14 cellular contexts compared by ENCODE assay signal in genomic region chr5:60961685-60962084, GRCh38. TPM values are rescaled to one million over a fixed set of nuclear protein-coding genes. Genes with fewer than 3 reads are reported as not detected.
DNase-seq lines count a peak whose midpoint lies in the region; ATAC-seq, FAIRE-seq and TF ChIP-seq lines count a peak whose summit lies in the region.
"Had no signal": no experiment of that assay in that cellular context is flagged by ENCODE, and none has a peak within 500 bp of the region (broad histone marks: within the 10 kb centered on the region; RNA-seq: fewer than 3 reads in every experiment).

No MANE protein-coding gene starts in this region.

- no peaks in the 10 kb centered on the region for H4K20me1 ChIP-seq in HepG2 (ENCODE audit: insufficient read depth, low read length)

- no peak overlapping the region for H3K4me3 Mint-ChIP-seq in activated T-helper 2 cell treated with anti-CD3 and anti-CD28 coated beads, Interferon-gamma antibody, Interleukin-2, Interleukin-4, amounts not matched to agents 10 μg/mL and 5 μg/mL and 100 μg/mL, durations not matched to agents 14 hours and 24 hours and 36 hours (ENCODE audit: low read depth)

- no TSS peak for BruUV-seq in HepG2 (replicated peaks; lab: Mats Ljungman, UMichigan)

- POLR2A ChIA-PET in HepG2 (lab: Yijun Ruan, JAX) = interaction anchor here (1.7 kb wide), 1 partner anchor 16 kb away, joined by 6 read pairs; the partner anchor contains the start of genes ERCC8 and NDUFAF2

- H3K9me3 ChIP-seq in HepG2 (ENCODE audit: low read length) = peaks cover 14% of the 10 kb centered on the region
- H3K9me3 ChIP-seq in right lobe of liver = peaks cover 0 to 4% (median 0%) of the 10 kb centered on the region in 4 donors

- in situ Hi-C loops in HepG2 (cut with HindIII; ENCODE audit: extremely low pct_ligation_motif_present, low pct_unique_long_range_greater_than_20kb) = loop anchor here (25.0 kb wide), 1 partner anchor 976 kb away; no protein-coding TSS in a partner anchor

- TF ChIP-seq EP300 in HepG2 (IDR thresholded peaks at IDR 0.05; ENCODE audit: low read depth in 2 of 2, low read length in 2 of 2) (no peak), HepG2 (CRISPR knock-in tag; IDR thresholded peaks at IDR 0.05; ENCODE audit: borderline replicate concordance) (no peak)

- no peak overlapping the region for H3K4me2 ChIP-seq in HepG2 (ENCODE audit: low read depth, low read length)

- no peak overlapping the region for H3K9ac ChIP-seq in HepG2 (ENCODE audit: insufficient read depth, low read depth, low read length)

- no peaks in the 10 kb centered on the region; a peak in 1 of 5 replicates for H3K36me3 ChIP-seq in HepG2 (replicated peaks in 1 of 2; ENCODE audit: control insufficient read depth in 1 of 2, insufficient read depth in 2 of 2, low read length in 2 of 2)
- no peaks in the 10 kb centered on the region for H3K36me3 ChIP-seq in right lobe of liver

- TF ChIP-seq POLR2A in HepG2 (IDR thresholded peaks at IDR 0.05; ENCODE audit: insufficient read depth in 1 of 2, low read depth in 2 of 2, low read length in 2 of 2) (no peak), right lobe of liver (IDR thresholded peaks at IDR 0.05) (no peak)

- no peaks in the 10 kb centered on the region for H3K36me3 Mint-ChIP-seq in activated T-helper 2 cell treated with anti-CD3 and anti-CD28 coated beads, Interferon-gamma antibody, Interleukin-2, Interleukin-4, amounts not matched to agents 10 μg/mL and 5 μg/mL and 100 μg/mL, durations not matched to agents 14 hours and 24 hours and 36 hours (ENCODE audit: low read depth)

- peaks cover 2% of the 10 kb centered on the region for H3K4me1 Mint-ChIP-seq in activated T-helper 2 cell treated with anti-CD3 and anti-CD28 coated beads, Interferon-gamma antibody, Interleukin-2, Interleukin-4, amounts not matched to agents 10 μg/mL and 5 μg/mL and 100 μg/mL, durations not matched to agents 14 hours and 24 hours and 36 hours (ENCODE audit: low read depth)

- no peaks in the 10 kb centered on the region for H3K27me3 Mint-ChIP-seq in activated T-helper 2 cell treated with anti-CD3 and anti-CD28 coated beads, Interferon-gamma antibody, Interleukin-2, Interleukin-4, amounts not matched to agents 10 μg/mL and 5 μg/mL and 100 μg/mL, durations not matched to agents 14 hours and 24 hours and 36 hours (ENCODE audit: low read depth)

- 80% methylated on average over 2 of the region's 2 CpGs for whole genome bisulfite sequencing in HepG2 (ENCODE audit: low lambda C conversion rate)
- 81% methylated on average over 2 of the region's 2 CpGs for WGBS in right lobe of liver (ENCODE audit: insufficient coverage, low coverage, low lambda C conversion rate, missing lambda C conversion rate)

- DNase-seq in HepG2 (ENCODE audit: low spot score) (no peak), right lobe of liver (no peak), SIG-M5 (lab: John Stamatoyannopoulos, UW) (peak; percentile 52), fibroblast of mammary gland (ENCODE audit: low read depth) (peak; percentile 57), putamen (ENCODE audit: low spot score) (no peak)
- no peak for DNase-seq in activated T-helper 2 cell treated with anti-CD3 and anti-CD28 coated beads, Interferon-gamma antibody, Interleukin-2, Interleukin-4, amounts not matched to agents 10 μg/mL and 5 μg/mL and 100 μg/mL, durations not matched to agents 14 hours and 24 hours and 36 hours (ENCODE audit: low spot score)
- DNase-seq: activated CD4-positive, alpha-beta T cell treated with anti-CD3 and anti-CD28 coated beads for 1 hour; dermis blood vessel endothelial cell; foreskin melanocyte; NCI-H2171 treated with DMSO at 0.1 percent for 48 hours; NK-92 treated with Interleukin-12 subunit alpha and Interleukin-12 subunit beta, amount 100 ng/mL, for 24 hours had no signal

- H3K9me3 Mint-ChIP-seq in activated T-helper 2 cell treated with anti-CD3 and anti-CD28 coated beads, Interferon-gamma antibody, Interleukin-2, Interleukin-4, amounts not matched to agents 10 μg/mL and 5 μg/mL and 100 μg/mL, durations not matched to agents 14 hours and 24 hours and 36 hours = peaks cover 10% of the 10 kb centered on the region

- peaks cover 51% of the 10 kb centered on the region for H3K79me2 ChIP-seq in HepG2 (ENCODE audit: insufficient read depth, low read length)

- no peak for FAIRE-seq in HepG2 (lab: Jason Lieb, UNC)
- FAIRE-seq: D721Med had no signal

- intact Hi-C loops in HepG2 (cut with micrococcal nuclease; ENCODE audit: unreplicated experiment) = no loop called here
- intact Hi-C loops in right lobe of liver (cut with DNase I) = no loop called here
- intact Hi-C loops in activated T-helper 2 cell treated with anti-CD3 and anti-CD28 coated beads, Interferon-gamma antibody, Interleukin-2, Interleukin-4, amounts not matched to agents 10 μg/mL and 5 μg/mL and 100 μg/mL, durations not matched to agents 14 hours and 24 hours and 36 hours (cut with micrococcal nuclease) = no loop called here

- TF ChIP-seq CTCF in HepG2 (CRISPR knock-in tag; IDR thresholded peaks at IDR 0.05) (no peak), right lobe of liver (IDR thresholded peaks at IDR 0.05) (no peak), fibroblast of mammary gland (conservative IDR thresholded peaks at IDR 0.05; ENCODE audit: control insufficient read depth, insufficient read depth, low read depth, low read length) (no peak)

- H2AFZ ChIP-seq in HepG2 (ENCODE audit: low read length) = no peak overlapping the region

- no peaks in the 10 kb centered on the region for H3K4me1 ChIP-seq in HepG2 (ENCODE audit: insufficient read depth, low read length)
- H3K4me1 ChIP-seq in right lobe of liver = no peaks in the 10 kb centered on the region

- H3K4me3 ChIP-seq in HepG2 (replicated peaks in 1 of 3; ENCODE audit: insufficient read depth in 1 of 3, low read depth in 2 of 3, low read length in 3 of 3) (no peak overlapping the region), right lobe of liver (no peak overlapping the region), fibroblast of mammary gland (ENCODE audit: control insufficient read depth, low read depth, low read length) (no peak overlapping the region)

- H3K27me3 ChIP-seq in HepG2 (ENCODE audit: control insufficient read depth in 1 of 2, insufficient read depth in 2 of 2, low read length in 2 of 2) = no peaks in the 10 kb centered on the region
- no peaks in the 10 kb centered on the region for H3K27me3 ChIP-seq in right lobe of liver

- CTCF ChIA-PET in HepG2 (lab: Yijun Ruan, JAX; ENCODE audit: low intra/inter-chr PET ratio, low total read pairs) = no interaction called here

- no peak overlapping the region for H3K27ac Mint-ChIP-seq in activated T-helper 2 cell treated with anti-CD3 and anti-CD28 coated beads, Interferon-gamma antibody, Interleukin-2, Interleukin-4, amounts not matched to agents 10 μg/mL and 5 μg/mL and 100 μg/mL, durations not matched to agents 14 hours and 24 hours and 36 hours

- no peak overlapping the region for H3K27ac ChIP-seq in HepG2 (ENCODE audit: extremely low read length, insufficient read depth, low read length)
- H3K27ac ChIP-seq in right lobe of liver = no peak overlapping the region

- ATAC-seq in HepG2 = no peak
- no peak for ATAC-seq in right lobe of liver
- no peak for ATAC-seq in HG03439 (IDR thresholded peaks at IDR 0.05; ENCODE audit: unreplicated experiment)
- no peak for ATAC-seq in GM19023 (IDR thresholded peaks at IDR 0.05; ENCODE audit: unreplicated experiment)

- no peak for TF ChIP-seq RAD21 in HepG2 (CRISPR knock-in tag; IDR thresholded peaks at IDR 0.05)

RNA-seq across cellular contexts. Expression of gene NDUFAF2, which starts 16.7 kb away (rescaled TPM):
- total RNA-seq in HepG2 (2016; rRNA removed; fragmentation: Illumina TruSeq; extraction: Trizol) (78.4 and 111 TPM in 2 replicates), right lobe of liver (10 to 100 TPM in 5 of 6 experiments, 1 to 10 TPM in 1; 8.4 to 30.1 (median 11.8) TPM)
- 51.9 and 59.9 TPM in 2 replicates for total RNA-seq in HepG2 (2016; cell fraction: cytosol; rRNA removed; fragmentation: Illumina TruSeq; extraction: Trizol; ENCODE audit: low read depth)
- total RNA-seq in HepG2 (2016; cell fraction: insoluble cytoplasmic fraction; rRNA removed; fragmentation: Illumina TruSeq; extraction: Trizol) = 77.6 and 110 TPM in 2 replicates
- 53.2 and 58.9 TPM in 2 replicates for total RNA-seq in HepG2 (2016; cell fraction: membrane; rRNA removed; fragmentation: Illumina TruSeq; extraction: Trizol)
- total RNA-seq in HepG2 (2016; cell fraction: nucleus; rRNA removed; fragmentation: Illumina TruSeq; extraction: Trizol) = 26.0 and 35.1 TPM in 2 replicates
- polyA plus RNA-seq in HepG2 (2011; rRNA removed) = 28.5 and 34.0 TPM in 2 replicates
- polyA plus RNA-seq in HepG2 (2011; cell fraction: cytosol; rRNA removed) = 15.1 and 18.0 TPM in 2 replicates
- polyA plus RNA-seq in HepG2 (2011; cell fraction: nucleus; rRNA removed) = 4.0 and 5.2 TPM in 2 replicates
- polyA plus RNA-seq in HepG2 (2012) = 44.9 and 45.8 TPM in 2 replicates
- 53.0 and 78.0 TPM in 2 replicates for polyA plus RNA-seq in HepG2 (2016; cell fraction: cytosol; fragmentation: Illumina TruSeq; extraction: Trizol; ENCODE audit: low read depth)
- 115 and 139 TPM in 2 replicates for polyA plus RNA-seq in HepG2 (2016; cell fraction: insoluble cytoplasmic fraction; fragmentation: Illumina TruSeq; extraction: Trizol; ENCODE audit: low read depth)
- 46.5 and 58.4 TPM in 2 replicates for polyA plus RNA-seq in HepG2 (2016; cell fraction: membrane; fragmentation: Illumina TruSeq; extraction: Trizol; ENCODE audit: low read depth)
- 50.1 and 54.5 TPM in 2 replicates for polyA plus RNA-seq in HepG2 (2016; cell fraction: nucleus; fragmentation: Illumina TruSeq; extraction: Trizol; ENCODE audit: insufficient read depth, low read depth)
- 15.5 and 26.7 TPM in 2 replicates for polyA minus RNA-seq in HepG2 (2011; rRNA and poly(A)+ RNA removed; ENCODE audit: low replicate concordance)
- polyA minus RNA-seq in HepG2 (2011; cell fraction: cytosol; rRNA and poly(A)+ RNA removed) = 12.7 and 15.5 TPM in 2 replicates
- 29.0 TPM in 2 replicates for polyA minus RNA-seq in HepG2 (2011; cell fraction: nucleus; rRNA and poly(A)+ RNA removed)
- total RNA-seq in activated T-helper 2 cell treated with anti-CD3 and anti-CD28 coated beads, Interferon-gamma antibody, Interleukin-2, Interleukin-4, amounts not matched to agents 10 μg/mL and 5 μg/mL and 100 μg/mL, durations not matched to agents 14 hours and 24 hours and 36 hours = 32.6 and 39.8 TPM in 2 replicates

RNA-seq across cellular contexts. Expression of gene ERCC8, which starts 16.8 kb away (rescaled TPM):
- total RNA-seq in HepG2 (2016; rRNA removed; fragmentation: Illumina TruSeq; extraction: Trizol) (35.2 and 60.1 TPM in 2 replicates), right lobe of liver (10 to 100 TPM in 1 of 6 experiments, 1 to 10 TPM in 5; 4.0 to 10.7 (median 4.5) TPM)
- 12.2 and 13.6 TPM in 2 replicates for total RNA-seq in HepG2 (2016; cell fraction: cytosol; rRNA removed; fragmentation: Illumina TruSeq; extraction: Trizol; ENCODE audit: low read depth)
- total RNA-seq in HepG2 (2016; cell fraction: insoluble cytoplasmic fraction; rRNA removed; fragmentation: Illumina TruSeq; extraction: Trizol) = 34.4 and 58.2 TPM in 2 replicates
- total RNA-seq in HepG2 (2016; cell fraction: membrane; rRNA removed; fragmentation: Illumina TruSeq; extraction: Trizol) = 32.0 and 33.3 TPM in 2 replicates
- total RNA-seq in HepG2 (2016; cell fraction: nucleus; rRNA removed; fragmentation: Illumina TruSeq; extraction: Trizol) = 35.1 and 43.5 TPM in 2 replicates
- 18.4 and 24.4 TPM in 2 replicates for polyA plus RNA-seq in HepG2 (2011; rRNA removed)
- polyA plus RNA-seq in HepG2 (2011; cell fraction: cytosol; rRNA removed) = 14.9 and 21.7 TPM in 2 replicates
- polyA plus RNA-seq in HepG2 (2011; cell fraction: nucleus; rRNA removed) = 8.5 and 8.6 TPM in 2 replicates
- polyA plus RNA-seq in HepG2 (2012) = 10.8 and 13.1 TPM in 2 replicates
- 7.5 and 10.3 TPM in 2 replicates for polyA plus RNA-seq in HepG2 (2016; cell fraction: cytosol; fragmentation: Illumina TruSeq; extraction: Trizol; ENCODE audit: low read depth)
- polyA plus RNA-seq in HepG2 (2016; cell fraction: insoluble cytoplasmic fraction; fragmentation: Illumina TruSeq; extraction: Trizol; ENCODE audit: low read depth) = 32.9 and 36.9 TPM in 2 replicates
- polyA plus RNA-seq in HepG2 (2016; cell fraction: membrane; fragmentation: Illumina TruSeq; extraction: Trizol; ENCODE audit: low read depth) = 18.4 and 18.6 TPM in 2 replicates
- polyA plus RNA-seq in HepG2 (2016; cell fraction: nucleus; fragmentation: Illumina TruSeq; extraction: Trizol; ENCODE audit: insufficient read depth, low read depth) = 19.7 and 19.8 TPM in 2 replicates
- polyA minus RNA-seq in HepG2 (2011; rRNA and poly(A)+ RNA removed; ENCODE audit: low replicate concordance) = 12.8 and 18.6 TPM in 2 replicates
- polyA minus RNA-seq in HepG2 (2011; cell fraction: cytosol; rRNA and poly(A)+ RNA removed) = 14.8 and 16.4 TPM in 2 replicates
- 55.2 and 56.1 TPM in 2 replicates for polyA minus RNA-seq in HepG2 (2011; cell fraction: nucleus; rRNA and poly(A)+ RNA removed)
- total RNA-seq in activated T-helper 2 cell treated with anti-CD3 and anti-CD28 coated beads, Interferon-gamma antibody, Interleukin-2, Interleukin-4, amounts not matched to agents 10 μg/mL and 5 μg/mL and 100 μg/mL, durations not matched to agents 14 hours and 24 hours and 36 hours = 9.3 and 10.2 TPM in 2 replicates

Comparison
In these comparisons a context has a peak if more than half of its experiments do, and no peak if none do; other contexts are left out.
1. DNase-seq: peak in SIG-M5 (single experiment) and fibroblast of mammary gland (single experiment); none in HepG2 (single experiment), right lobe of liver (0 of 3), activated T-helper 2 cell treated with anti-CD3 and anti-CD28 coated beads, Interferon-gamma antibody, Interleukin-2, Interleukin-4, amounts not matched to agents 10 μg/mL and 5 μg/mL and 100 μg/mL, durations not matched to agents 14 hours and 24 hours and 36 hours (single experiment) and putamen (single experiment).